In genomic region chr3:88203537-88204143, GRCh38 we compare ENCODE assay signal across 8 cellular contexts. TPM values are rescaled to one million over a fixed set of nuclear protein-coding genes. Genes with fewer than 3 reads are reported as not detected.
A peak's percentile ranks its signal among the peaks of the same experiment; 100 is the strongest.
DNase-seq lines count a peak whose midpoint lies in the region; ATAC-seq and TF ChIP-seq lines count a peak whose summit lies in the region.

No MANE protein-coding gene starts in this region.

- no peaks in the 10 kb centered on the region for H3K9me3 ChIP-seq in heart left ventricle

- peak; percentile 93 for ATAC-seq in GM21717 (IDR thresholded peaks at IDR 0.05; ENCODE audit: unreplicated experiment)
- peak in 3 of 4 donors; percentile 79 to 93 (median 84) for ATAC-seq in heart left ventricle

- TF ChIP-seq CTCF in GM06990 (IDR thresholded peaks at IDR 0.05; ENCODE audit: insufficient read depth, low read length, poor library complexity, severe bottlenecking) (peak; percentile 82), heart left ventricle (IDR thresholded peaks at IDR 0.05) (peak; percentile 69 to 89 (median 83))

- no peaks in the 10 kb centered on the region for H3K36me3 ChIP-seq in GM06990 (ENCODE audit: control insufficient read depth, insufficient read depth, low read length)
- H3K36me3 ChIP-seq in heart left ventricle = no peaks in the 10 kb centered on the region

- H3K4me3 ChIP-seq in GM06990 (replicated peaks; ENCODE audit: low read depth, low read length) (no peak overlapping the region), heart left ventricle (no peak overlapping the region)

- TF ChIP-seq POLR2A in heart left ventricle (IDR thresholded peaks at IDR 0.05) = no peak

- no peaks in the 10 kb centered on the region for H3K9me3 Mint-ChIP-seq in activated naive CD8-positive, alpha-beta T cell treated with anti-CD3 and anti-CD28 coated beads for 36 hours

- H3K27ac Mint-ChIP-seq in activated naive CD8-positive, alpha-beta T cell treated with anti-CD3 and anti-CD28 coated beads for 36 hours = no peak overlapping the region

- 9 to 12% (median 10%) methylated on average over 6 of the region's 6 CpGs for WGBS in heart left ventricle, 4 donors

- DNase-seq in GM06990 (ENCODE audit: extremely low read depth, insufficient read length) (no peak), HuH-7 (ENCODE audit: low spot score) (peak; percentile 44), RPMI8226 (peak; percentile 66), heart left ventricle (peak; percentile 53 to 68 (median 60)), renal cortical epithelial cell (ENCODE audit: low read depth) (peak; percentile 61), NCI-H1436 treated with DMSO at 0.1 percent for 48 hours (lab: John Stamatoyannopoulos, UW) (no peak)
- peak; percentile 43 for DNase-seq in activated naive CD8-positive, alpha-beta T cell treated with anti-CD3 and anti-CD28 coated beads for 36 hours

- no peaks in the 10 kb centered on the region for H3K36me3 Mint-ChIP-seq in activated naive CD8-positive, alpha-beta T cell treated with anti-CD3 and anti-CD28 coated beads for 36 hours

- H3K27me3 ChIP-seq in GM06990 (replicated peaks; ENCODE audit: control insufficient read depth, insufficient read depth, low read length) (no peaks in the 10 kb centered on the region), heart left ventricle (no peaks in the 10 kb centered on the region)

- peaks cover 4% of the 10 kb centered on the region for H3K27me3 Mint-ChIP-seq in activated naive CD8-positive, alpha-beta T cell treated with anti-CD3 and anti-CD28 coated beads for 36 hours

- no peaks in the 10 kb centered on the region for H3K4me1 ChIP-seq in heart left ventricle

- H3K4me3 Mint-ChIP-seq in activated naive CD8-positive, alpha-beta T cell treated with anti-CD3 and anti-CD28 coated beads for 36 hours = no peak overlapping the region

- intact Hi-C loops in heart left ventricle (cut with DNase I) = loop anchor here (2.0 to 10.0 kb wide), 10 partner anchors 894 to 1981 kb away; partner anchors contain the start of gene EPHA3 (in 1 of the 10)

- no peak overlapping the region for H3K27ac ChIP-seq in heart left ventricle

- H3K4me1 Mint-ChIP-seq in activated naive CD8-positive, alpha-beta T cell treated with anti-CD3 and anti-CD28 coated beads for 36 hours = no peaks in the 10 kb centered on the region

RNA-seq across cellular contexts. Expression of gene C3orf38, which starts 53.9 kb away (rescaled TPM):
- 10 to 100 TPM; 21.4 to 24.1 TPM for total RNA-seq in activated naive CD8-positive, alpha-beta T cell treated with anti-CD3 and anti-CD28 coated beads for 36 hours
- total RNA-seq in heart left ventricle (10 to 100 TPM in 8 of 9 donors, 1 to 10 TPM in 1; 8.6 to 21.5 (median 12.9) TPM), renal cortical epithelial cell (26.7 and 35.3 TPM in 2 replicates)
- polyA plus RNA-seq in heart left ventricle = 1 to 10 TPM; 4.3 to 7.7 TPM

Comparison
In these comparisons a context has a peak if more than half of its experiments do, and no peak if none do; other contexts are left out.
1. DNase-seq: peak in HuH-7 (single experiment), RPMI8226 (single experiment), activated naive CD8-positive, alpha-beta T cell treated with anti-CD3 and anti-CD28 coated beads for 36 hours (single experiment), heart left ventricle (5 of 5) and renal cortical epithelial cell (single experiment); none in GM06990 (single experiment) and NCI-H1436 treated with DMSO at 0.1 percent for 48 hours (single experiment).